ENCODE assay signal across 1 cellular context in the genomic region with DNA sequence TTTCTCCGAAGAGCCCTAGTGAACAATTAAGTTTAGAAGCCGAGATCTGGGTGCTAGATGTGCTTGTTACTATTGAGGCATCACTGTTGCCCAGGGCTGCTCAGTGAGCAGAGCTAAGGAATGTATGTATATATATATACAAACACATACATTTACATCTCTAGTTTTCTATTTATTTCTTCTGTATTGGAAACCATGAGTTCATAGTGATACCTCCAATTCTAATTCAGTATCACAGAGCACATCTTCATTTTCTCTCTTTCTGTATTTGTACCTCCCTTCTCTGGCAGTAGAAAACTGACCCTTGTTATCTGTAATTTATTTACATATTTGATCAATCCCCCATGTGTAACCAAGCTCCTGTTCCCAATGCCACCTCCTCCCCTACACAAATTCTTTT.
TF ChIP-seq lines count a peak whose summit lies in the region.

No MANE protein-coding gene starts in this region.

TF ChIP-seq in H1, 55 proteins besides CTCF, POLR2A, EP300 and RAD21:
- TF ChIP-seq POLR2AphosphoS5 (IDR thresholded peaks at IDR 0.05; ENCODE audit: low read depth, low read length), result no peak
- no peak for TF ChIP-seq TAF7 (optimal IDR thresholded peaks at IDR 0.05; ENCODE audit: borderline replicate concordance, low read depth, low read length)
- no peak for TF ChIP-seq CEBPB (IDR thresholded peaks at IDR 0.05; ENCODE audit: low read depth, low read length)
- TF ChIP-seq KDM5A (IDR thresholded peaks at IDR 0.05; ENCODE audit: low read length), result no peak
- TF ChIP-seq BCL11A (IDR thresholded peaks at IDR 0.05; ENCODE audit: low read depth in 2 of 2, low read length in 2 of 2), result no peak
- TF ChIP-seq ZNF274 (IDR thresholded peaks at IDR 0.05; ENCODE audit: borderline replicate concordance, extremely low read depth, low read length), result no peak
- TF ChIP-seq SP1 (IDR thresholded peaks at IDR 0.05; ENCODE audit: low read depth, low read length), result no peak
- no peak for TF ChIP-seq RFX5 (IDR thresholded peaks at IDR 0.05; ENCODE audit: borderline replicate concordance, low read depth, low read length)
- no peak for TF ChIP-seq MAFK (IDR thresholded peaks at IDR 0.05; ENCODE audit: low read depth, low read length)
- TF ChIP-seq BACH1 (IDR thresholded peaks at IDR 0.05; ENCODE audit: low read length), result no peak
- no peak for TF ChIP-seq POU5F1 (IDR thresholded peaks at IDR 0.05; ENCODE audit: low read depth, low read length)
- TF ChIP-seq HDAC2 (IDR thresholded peaks at IDR 0.05; ENCODE audit: borderline replicate concordance in 1 of 2, low read depth in 2 of 2, low read length in 2 of 2), result no peak
- TF ChIP-seq SIRT6 (IDR thresholded peaks at IDR 0.05; ENCODE audit: low read length), result no peak
